In genomic region chrX:13703589-13703988, GRCh38 we compare ENCODE assay signal across 33 cellular contexts. TPM values are rescaled to one million over a fixed set of nuclear protein-coding genes. Genes with fewer than 3 reads are reported as not detected.
DNase-seq lines count a peak whose midpoint lies in the region; ATAC-seq, FAIRE-seq and TF ChIP-seq lines count a peak whose summit lies in the region.
"Had no signal": no experiment of that assay in that cellular context is flagged by ENCODE, and none has a peak within 500 bp of the region (broad histone marks: within the 10 kb centered on the region; RNA-seq: fewer than 3 reads in every experiment).

No MANE protein-coding gene starts in this region.

- CTCF ChIA-PET in activated CD8-positive, alpha-beta T cell treated with anti-CD3 and anti-CD28 coated beads for 36 hours (lab: Charles Lee) = interaction anchor here (1.7 kb wide), 1 partner anchor 44 kb away, joined by 3 read pairs; no protein-coding TSS in a partner anchor
- CTCF ChIA-PET in activated CD8-positive, alpha-beta T cell treated with anti-CD3 and anti-CD28 coated beads, Interleukin-2, amount 10 ng/mL, durations not matched to agents 7 days and 5 days (lab: Charles Lee) = no interaction called here

- POLR2A ChIA-PET in activated CD8-positive, alpha-beta T cell treated with anti-CD3 and anti-CD28 coated beads for 36 hours (lab: Charles Lee) = interaction anchor here (1.0 to 1.2 kb wide), 2 partner anchors 13 to 31 kb away, joined by 3 read pairs; partner anchors contain the start of genes OFD1 and TRAPPC2
- POLR2A ChIA-PET in activated CD8-positive, alpha-beta T cell treated with anti-CD3 and anti-CD28 coated beads, Interleukin-2, amount 10 ng/mL, durations not matched to agents 7 days and 5 days (lab: Charles Lee) = no interaction called here

- H3K4me3 ChIP-seq in psoas muscle = no peak overlapping the region
- H3K4me3 ChIP-seq: A549, esophagus squamous epithelium, GM23248, lung, SK-N-MC, thoracic aorta had no signal

- peaks cover 0 to 5% (median 0%) of the 10 kb centered on the region in 3 donors for H3K27me3 ChIP-seq in psoas muscle (ENCODE audit: insufficient read depth in 3 of 3, low read length in 2 of 3)
- H3K27me3 ChIP-seq: brain microvascular endothelial cell, esophagus squamous epithelium, foreskin keratinocyte had no signal

- ATAC-seq in activated CD8-positive, alpha-beta T cell treated with anti-CD3 and anti-CD28 coated beads for 36 hours = peak; percentile 24
- no peak for ATAC-seq in activated CD8-positive, alpha-beta T cell treated with anti-CD3 and anti-CD28 coated beads, Interleukin-2, amount 10 ng/mL, durations not matched to agents 7 days and 5 days
- ATAC-seq in central memory CD8-positive, alpha-beta T cell (replicated peaks; ENCODE audit: extremely low read depth, poor library complexity, severe bottlenecking) = no peak
- ATAC-seq in psoas muscle (peak in 3 of 4 donors; percentile 18 to 61 (median 44)), GM21576 (IDR thresholded peaks at IDR 0.05; ENCODE audit: unreplicated experiment) (no peak), left ventricle myocardium superior (no peak)
- ATAC-seq: A549, foreskin keratinocyte, HepG2, PC-3 had no signal

- H3K9me3 ChIP-seq in psoas muscle = no peaks in the 10 kb centered on the region
- H3K9me3 ChIP-seq: A549, Caco-2, esophagus squamous epithelium, thoracic aorta had no signal

- 21 to 43% (median 34%) methylated on average over 3 of the region's 3 CpGs for WGBS in psoas muscle, 3 donors

- H3K36me3 Mint-ChIP-seq in activated CD8-positive, alpha-beta T cell treated with anti-CD3 and anti-CD28 coated beads for 36 hours (ENCODE audit: low read depth) = peaks cover 36% of the 10 kb centered on the region
- peaks cover 21% of the 10 kb centered on the region for H3K36me3 Mint-ChIP-seq in activated CD8-positive, alpha-beta T cell treated with anti-CD3 and anti-CD28 coated beads, Interleukin-2, amount 10 ng/mL, durations not matched to agents 7 days and 5 days (ENCODE audit: low read depth)
- H3K36me3 Mint-ChIP-seq in central memory CD8-positive, alpha-beta T cell (ENCODE audit: insufficient read depth) = peaks cover 24% of the 10 kb centered on the region

- no peaks in the 10 kb centered on the region for H3K27me3 Mint-ChIP-seq in activated CD8-positive, alpha-beta T cell treated with anti-CD3 and anti-CD28 coated beads for 36 hours
- H3K27me3 Mint-ChIP-seq in activated CD8-positive, alpha-beta T cell treated with anti-CD3 and anti-CD28 coated beads, Interleukin-2, amount 10 ng/mL, durations not matched to agents 7 days and 5 days (ENCODE audit: low read depth) = no peaks in the 10 kb centered on the region
- H3K27me3 Mint-ChIP-seq in central memory CD8-positive, alpha-beta T cell = no peaks in the 10 kb centered on the region

- TF ChIP-seq CTCF in activated CD8-positive, alpha-beta T cell treated with anti-CD3 and anti-CD28 coated beads for 36 hours (IDR thresholded peaks at IDR 0.05) = no peak
- no peak for TF ChIP-seq CTCF in psoas muscle (IDR thresholded peaks at IDR 0.05)

- no peak for DNase-seq in activated CD8-positive, alpha-beta T cell treated with anti-CD3 and anti-CD28 coated beads for 36 hours
- DNase-seq in activated CD8-positive, alpha-beta T cell treated with anti-CD3 and anti-CD28 coated beads, Interleukin-2, amount 10 ng/mL, durations not matched to agents 7 days and 5 days = no peak
- DNase-seq in GM12892 (ENCODE audit: insufficient read length) (no peak), psoas muscle (no peak), left ventricle myocardium superior (no peak), C1 segment of cervical spinal cord (lab: John Stamatoyannopoulos, UW) (no peak)
- DNase-seq in central memory CD8-positive, alpha-beta T cell (ENCODE audit: low spot score in 2 of 2) = no peak
- DNase-seq: activated CD4-positive, CD25-positive, alpha-beta regulatory T cell treated with anti-CD3 and anti-CD28 coated beads, Interleukin-2, amount 50 U/mL, for 72 hours; amygdala; brain microvascular endothelial cell; Caco-2; esophagus squamous epithelium; foreskin keratinocyte; GM23248; head of caudate nucleus; Karpas-422; kidney glomerular epithelial cell; MV-4-11; NCI-H1436; NCI-H2081; NCI-H345; NCI-H69; nephron progenitor cell; PC-3; stimulated activated naive CD4-positive, alpha-beta T cell treated with Interleukin-2 at 50 U/mL for 16 hours; T-helper 2 cell had no signal

- peaks cover 11% of the 10 kb centered on the region for H3K4me1 ChIP-seq in psoas muscle
- H3K4me1 ChIP-seq: Caco-2 had no signal

- no peak overlapping the region for H3K4me3 Mint-ChIP-seq in activated CD8-positive, alpha-beta T cell treated with anti-CD3 and anti-CD28 coated beads for 36 hours
- H3K4me3 Mint-ChIP-seq in activated CD8-positive, alpha-beta T cell treated with anti-CD3 and anti-CD28 coated beads, Interleukin-2, amount 10 ng/mL, durations not matched to agents 7 days and 5 days = no peak overlapping the region
- peak overlapping the region; percentile 3 for H3K4me3 Mint-ChIP-seq in central memory CD8-positive, alpha-beta T cell
- H3K4me3 Mint-ChIP-seq: nephron progenitor cell had no signal

- H3K9me3 Mint-ChIP-seq in activated CD8-positive, alpha-beta T cell treated with anti-CD3 and anti-CD28 coated beads for 36 hours = no peaks in the 10 kb centered on the region
- no peaks in the 10 kb centered on the region for H3K9me3 Mint-ChIP-seq in activated CD8-positive, alpha-beta T cell treated with anti-CD3 and anti-CD28 coated beads, Interleukin-2, amount 10 ng/mL, durations not matched to agents 7 days and 5 days (ENCODE audit: insufficient read depth)
- H3K9me3 Mint-ChIP-seq in central memory CD8-positive, alpha-beta T cell = no peaks in the 10 kb centered on the region

- H3K36me3 ChIP-seq in psoas muscle (ENCODE audit: insufficient read depth in 1 of 2, low read depth in 1 of 2) = peaks cover 0 to 12% of the 10 kb centered on the region in 2 donors
- H3K36me3 ChIP-seq: brain microvascular endothelial cell, thoracic aorta had no signal

- FAIRE-seq in GM12892 (lab: Jason Lieb, UNC) = peak; percentile 86
- FAIRE-seq: A549, HepG2, urothelium cell line had no signal

- H3K27ac Mint-ChIP-seq in activated CD8-positive, alpha-beta T cell treated with anti-CD3 and anti-CD28 coated beads for 36 hours = peak overlapping the region; percentile 72
- H3K27ac Mint-ChIP-seq in activated CD8-positive, alpha-beta T cell treated with anti-CD3 and anti-CD28 coated beads, Interleukin-2, amount 10 ng/mL, durations not matched to agents 7 days and 5 days = no peak overlapping the region
- peak overlapping the region; percentile 34 for H3K27ac Mint-ChIP-seq in central memory CD8-positive, alpha-beta T cell (ENCODE audit: low read depth)

- intact Hi-C loops in activated CD8-positive, alpha-beta T cell treated with anti-CD3 and anti-CD28 coated beads for 36 hours (cut with micrococcal nuclease) = no loop called here
- intact Hi-C loops in psoas muscle (cut with DNase I) (no loop called here), left ventricle myocardium superior (cut with micrococcal nuclease) (no loop called here)

- peak overlapping the region; percentile 3 for H3K27ac ChIP-seq in psoas muscle
- H3K27ac ChIP-seq: A549, brain microvascular endothelial cell, esophagus squamous epithelium, foreskin keratinocyte, GM23248, SK-N-MC, thoracic aorta had no signal

- H3K4me1 Mint-ChIP-seq in activated CD8-positive, alpha-beta T cell treated with anti-CD3 and anti-CD28 coated beads for 36 hours (ENCODE audit: low read depth) = peaks cover 46% of the 10 kb centered on the region
- H3K4me1 Mint-ChIP-seq in activated CD8-positive, alpha-beta T cell treated with anti-CD3 and anti-CD28 coated beads, Interleukin-2, amount 10 ng/mL, durations not matched to agents 7 days and 5 days (ENCODE audit: low read depth) = peaks cover 19% of the 10 kb centered on the region
- peaks cover 52% of the 10 kb centered on the region for H3K4me1 Mint-ChIP-seq in central memory CD8-positive, alpha-beta T cell

- no peak for TF ChIP-seq POLR2A in GM12892 (IDR thresholded peaks at IDR 0.05; ENCODE audit: low read depth, low read length)

RNA-seq across cellular contexts. Expression of gene RAB9A, which starts 14.7 kb away (rescaled TPM):
- 10 to 100 TPM; 30.8 to 31.7 TPM for total RNA-seq in activated CD8-positive, alpha-beta T cell treated with anti-CD3 and anti-CD28 coated beads for 36 hours
- total RNA-seq in activated CD8-positive, alpha-beta T cell treated with anti-CD3 and anti-CD28 coated beads, Interleukin-2, amount 10 ng/mL, durations not matched to agents 7 days and 5 days = 10 to 100 TPM; 10.6 to 11.2 TPM
- 53.5 TPM for polyA plus RNA-seq in GM12892 (2012; ENCODE audit: missing spikeins)
- total RNA-seq in psoas muscle = 10 to 100 TPM; 13.2 to 15.3 (median 14.2) TPM
- polyA plus RNA-seq in psoas muscle = 10 to 100 TPM; 13.0 to 25.4 (median 22.8) TPM
- total RNA-seq in left ventricle myocardium superior = 25.1 TPM

RNA-seq across cellular contexts. Expression of gene TRAPPC2, which starts 30.8 kb away (rescaled TPM):
- 10 to 100 TPM; 16.0 to 19.2 TPM for total RNA-seq in activated CD8-positive, alpha-beta T cell treated with anti-CD3 and anti-CD28 coated beads for 36 hours
- 10 to 100 TPM; 21.6 to 23.2 TPM for total RNA-seq in activated CD8-positive, alpha-beta T cell treated with anti-CD3 and anti-CD28 coated beads, Interleukin-2, amount 10 ng/mL, durations not matched to agents 7 days and 5 days
- 20.8 TPM for polyA plus RNA-seq in GM12892 (2012; ENCODE audit: missing spikeins)
- total RNA-seq in psoas muscle (1 to 10 TPM; 3.4 to 6.3 (median 5.0) TPM), left ventricle myocardium superior (6.3 TPM)
- polyA plus RNA-seq in psoas muscle = 1 to 10 TPM; 2.1 to 4.7 (median 3.9) TPM

RNA-seq across cellular contexts. Expression of gene OFD1, which starts 31.0 kb away (rescaled TPM):
- total RNA-seq in activated CD8-positive, alpha-beta T cell treated with anti-CD3 and anti-CD28 coated beads for 36 hours = 10 to 100 TPM; 32.4 to 34.5 TPM
- total RNA-seq in activated CD8-positive, alpha-beta T cell treated with anti-CD3 and anti-CD28 coated beads, Interleukin-2, amount 10 ng/mL, durations not matched to agents 7 days and 5 days = 10 to 100 TPM; 29.6 to 30.4 TPM
- polyA plus RNA-seq in GM12892 (2012; ENCODE audit: missing spikeins) = 28.7 TPM
- total RNA-seq in psoas muscle (1 to 10 TPM; 7.2 to 8.2 (median 7.8) TPM), left ventricle myocardium superior (7.9 TPM)
- 1 to 10 TPM; 3.3 to 9.5 (median 8.4) TPM for polyA plus RNA-seq in psoas muscle

RNA-seq across cellular contexts. Expression of gene TCEANC, which starts 50.6 kb away (rescaled TPM):
- 1 to 10 TPM; 1.3 to 1.4 TPM for total RNA-seq in activated CD8-positive, alpha-beta T cell treated with anti-CD3 and anti-CD28 coated beads for 36 hours
- 1 to 10 TPM; 3.8 to 4.1 TPM for total RNA-seq in activated CD8-positive, alpha-beta T cell treated with anti-CD3 and anti-CD28 coated beads, Interleukin-2, amount 10 ng/mL, durations not matched to agents 7 days and 5 days
- polyA plus RNA-seq in GM12892 (2012; ENCODE audit: missing spikeins) = 1.5 TPM
- total RNA-seq in psoas muscle (1 to 10 TPM; 3.5 to 5.2 (median 4.1) TPM), left ventricle myocardium superior (5.9 TPM)
- polyA plus RNA-seq in psoas muscle = 1 to 10 TPM in 2 of 3 donors, under 1 TPM in 1; 0.95 to 2.5 (median 2.2) TPM

Comparison
In these comparisons a context has a peak if more than half of its experiments do, and no peak if none do; other contexts are left out.
1. ATAC-seq: peak in activated CD8-positive, alpha-beta T cell treated with anti-CD3 and anti-CD28 coated beads for 36 hours (single experiment) and psoas muscle (3 of 4); none in activated CD8-positive, alpha-beta T cell treated with anti-CD3 and anti-CD28 coated beads, Interleukin-2, amount 10 ng/mL, durations not matched to agents 7 days and 5 days (single experiment), central memory CD8-positive, alpha-beta T cell (single experiment), GM21576 (single experiment) and left ventricle myocardium superior (single experiment).